Comparison of ENCODE assay signal across 25 cellular contexts in genomic region chr9:121769939-121770338, GRCh38.
"Had no signal": no experiment of that assay in that cellular context is flagged by ENCODE, and none has a peak within 500 bp of the region (broad histone marks: within the 10 kb centered on the region; RNA-seq: fewer than 3 reads in every experiment).

No MANE protein-coding gene starts in this region.

- H3K27me3 Mint-ChIP-seq: activated CD4-positive, alpha-beta memory T cell treated with anti-CD3 and anti-CD28 coated beads, Interleukin-2, amount 10 ng/mL, durations not matched to agents 7 days and 5 days; activated CD4-positive, alpha-beta T cell treated with anti-CD3 and anti-CD28 coated beads, Interleukin-2, amount 10 ng/mL, durations not matched to agents 24 days and 14 days; activated naive CD8-positive, alpha-beta T cell; effector memory CD8-positive, alpha-beta T cell; naive B cell had no signal

- H3K27ac ChIP-seq: cardiac muscle cell, neutrophil, prostate gland, upper lobe of left lung had no signal

- H3K27me3 ChIP-seq: cardiac muscle cell, neutrophil, testis, upper lobe of left lung had no signal

- DNase-seq: activated CD4-positive, alpha-beta memory T cell treated with anti-CD3 and anti-CD28 coated beads, Interleukin-2, amount 10 ng/mL, durations not matched to agents 7 days and 5 days; activated CD4-positive, alpha-beta T cell treated with anti-CD3 and anti-CD28 coated beads, Interleukin-2, amount 10 ng/mL, durations not matched to agents 24 days and 14 days; activated CD4-positive, CD25-positive, alpha-beta regulatory T cell treated with anti-CD3 and anti-CD28 coated beads, Interleukin-2, amount 50 U/mL, for 72 hours; activated T-cell treated with anti-CD3 and anti-CD28 coated beads, Interleukin-2, amount 50 U/mL, for 48 hours; anterior cingulate cortex; cortex of kidney; effector memory CD8-positive, alpha-beta T cell; foreskin fibroblast; kidney glomerular epithelial cell; mammary epithelial cell; naive B cell; nephron progenitor cell; stimulated activated CD4-positive, alpha-beta T cell treated with anti-CD3 and anti-CD28 coated beads, Interleukin-15, amount 100 ng/mL, for 24 hours; stimulated activated CD4-positive, alpha-beta T cell treated with anti-CD3 and anti-CD28 coated beads, Interleukin-2, amount 100 ng/mL, for 24 hours; stimulated activated naive CD4-positive, alpha-beta T cell treated with Interleukin-2 at 50 U/mL for 16 hours; T-helper 2 cell; testis; upper lobe of left lung had no signal

- ATAC-seq: effector memory CD8-positive, alpha-beta T cell had no signal

- H3K4me1 ChIP-seq: prostate gland had no signal

- H3K4me2 ChIP-seq: smooth muscle cell had no signal

- H3K36me3 ChIP-seq: neutrophil had no signal

- H3K9me3 Mint-ChIP-seq: activated CD4-positive, alpha-beta memory T cell treated with anti-CD3 and anti-CD28 coated beads, Interleukin-2, amount 10 ng/mL, durations not matched to agents 7 days and 5 days; activated CD4-positive, alpha-beta T cell treated with anti-CD3 and anti-CD28 coated beads, Interleukin-2, amount 10 ng/mL, durations not matched to agents 24 days and 14 days; activated T-helper 2 cell treated with anti-CD3 and anti-CD28 coated beads, Interferon-gamma antibody, Interleukin-2, Interleukin-4, amounts not matched to agents 10 μg/mL and 5 μg/mL and 100 μg/mL, durations not matched to agents 14 hours and 24 hours and 36 hours; brain; effector memory CD8-positive, alpha-beta T cell; naive B cell; nephron progenitor cell had no signal

- H3K4me3 ChIP-seq: cardiac muscle cell, prostate gland, smooth muscle cell, testis, upper lobe of left lung had no signal

- H3K4me1 Mint-ChIP-seq: activated CD4-positive, alpha-beta memory T cell treated with anti-CD3 and anti-CD28 coated beads, Interleukin-2, amount 10 ng/mL, durations not matched to agents 7 days and 5 days; activated CD4-positive, alpha-beta T cell treated with anti-CD3 and anti-CD28 coated beads, Interleukin-2, amount 10 ng/mL, durations not matched to agents 24 days and 14 days; naive B cell; nephron progenitor cell had no signal

- H3K27ac Mint-ChIP-seq: activated CD4-positive, alpha-beta memory T cell treated with anti-CD3 and anti-CD28 coated beads, Interleukin-2, amount 10 ng/mL, durations not matched to agents 7 days and 5 days; activated CD4-positive, alpha-beta T cell treated with anti-CD3 and anti-CD28 coated beads, Interleukin-2, amount 10 ng/mL, durations not matched to agents 24 days and 14 days; activated naive CD8-positive, alpha-beta T cell; activated T-helper 2 cell treated with anti-CD3 and anti-CD28 coated beads, Interferon-gamma antibody, Interleukin-2, Interleukin-4, amounts not matched to agents 10 μg/mL and 5 μg/mL and 100 μg/mL, durations not matched to agents 14 hours and 24 hours and 36 hours; effector memory CD8-positive, alpha-beta T cell; nephron progenitor cell had no signal

- H3K9me3 ChIP-seq: neutrophil, prostate gland, testis, upper lobe of left lung had no signal

- H3K4me3 Mint-ChIP-seq: activated CD4-positive, alpha-beta memory T cell treated with anti-CD3 and anti-CD28 coated beads, Interleukin-2, amount 10 ng/mL, durations not matched to agents 7 days and 5 days; activated CD4-positive, alpha-beta T cell treated with anti-CD3 and anti-CD28 coated beads, Interleukin-2, amount 10 ng/mL, durations not matched to agents 24 days and 14 days; activated naive CD8-positive, alpha-beta T cell; brain; effector memory CD8-positive, alpha-beta T cell; naive B cell; nephron progenitor cell had no signal

- H3K36me3 Mint-ChIP-seq: activated naive CD8-positive, alpha-beta T cell; naive B cell had no signal
